1 cellular context compared by ENCODE assay signal in the genomic region with DNA sequence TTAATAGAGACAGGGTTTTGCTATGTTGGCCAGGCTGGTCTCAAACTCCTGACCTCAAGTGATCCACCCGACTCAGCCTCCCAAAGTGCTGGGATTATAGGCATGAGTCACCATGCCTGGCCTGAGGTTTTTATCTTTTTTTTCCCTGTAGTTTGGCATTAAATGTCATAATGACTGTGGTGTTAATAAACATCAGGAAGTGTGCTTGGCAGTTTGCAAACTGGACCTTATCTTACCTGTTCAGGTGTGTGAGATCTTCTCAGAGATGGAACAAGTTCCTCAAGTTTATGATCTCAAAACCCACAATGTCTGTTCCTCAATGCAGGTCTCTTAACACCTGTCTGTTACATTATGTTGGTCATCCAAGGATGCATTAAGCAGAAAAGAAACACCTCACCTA.
TF ChIP-seq lines count a peak whose summit lies in the region.

No MANE protein-coding gene starts in this region.

TF ChIP-seq in HCT116, 20 proteins besides CTCF, POLR2A, EP300 and RAD21 (continued from another document):
- TF ChIP-seq, protein P1, sequence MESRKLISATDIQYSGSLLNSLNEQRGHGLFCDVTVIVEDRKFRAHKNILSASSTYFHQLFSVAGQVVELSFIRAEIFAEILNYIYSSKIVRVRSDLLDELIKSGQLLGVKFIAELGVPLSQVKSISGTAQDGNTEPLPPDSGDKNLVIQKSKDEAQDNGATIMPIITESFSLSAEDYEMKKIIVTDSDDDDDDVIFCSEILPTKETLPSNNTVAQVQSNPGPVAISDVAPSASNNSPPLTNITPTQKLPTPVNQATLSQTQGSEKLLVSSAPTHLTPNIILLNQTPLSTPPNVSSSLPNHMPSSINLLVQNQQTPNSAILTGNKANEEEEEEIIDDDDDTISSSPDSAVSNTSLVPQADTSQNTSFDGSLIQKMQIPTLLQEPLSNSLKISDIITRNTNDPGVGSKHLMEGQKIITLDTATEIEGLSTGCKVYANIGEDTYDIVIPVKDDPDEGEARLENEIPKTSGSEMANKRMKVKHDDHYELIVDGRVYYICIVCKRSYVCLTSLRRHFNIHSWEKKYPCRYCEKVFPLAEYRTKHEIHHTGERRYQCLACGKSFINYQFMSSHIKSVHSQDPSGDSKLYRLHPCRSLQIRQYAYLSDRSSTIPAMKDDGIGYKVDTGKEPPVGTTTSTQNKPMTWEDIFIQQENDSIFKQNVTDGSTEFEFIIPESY (IDR thresholded peaks at IDR 0.05; ENCODE audit: extremely low read depth, insufficient replicate concordance, low read length) = no peak
- TF ChIP-seq, protein P2, sequence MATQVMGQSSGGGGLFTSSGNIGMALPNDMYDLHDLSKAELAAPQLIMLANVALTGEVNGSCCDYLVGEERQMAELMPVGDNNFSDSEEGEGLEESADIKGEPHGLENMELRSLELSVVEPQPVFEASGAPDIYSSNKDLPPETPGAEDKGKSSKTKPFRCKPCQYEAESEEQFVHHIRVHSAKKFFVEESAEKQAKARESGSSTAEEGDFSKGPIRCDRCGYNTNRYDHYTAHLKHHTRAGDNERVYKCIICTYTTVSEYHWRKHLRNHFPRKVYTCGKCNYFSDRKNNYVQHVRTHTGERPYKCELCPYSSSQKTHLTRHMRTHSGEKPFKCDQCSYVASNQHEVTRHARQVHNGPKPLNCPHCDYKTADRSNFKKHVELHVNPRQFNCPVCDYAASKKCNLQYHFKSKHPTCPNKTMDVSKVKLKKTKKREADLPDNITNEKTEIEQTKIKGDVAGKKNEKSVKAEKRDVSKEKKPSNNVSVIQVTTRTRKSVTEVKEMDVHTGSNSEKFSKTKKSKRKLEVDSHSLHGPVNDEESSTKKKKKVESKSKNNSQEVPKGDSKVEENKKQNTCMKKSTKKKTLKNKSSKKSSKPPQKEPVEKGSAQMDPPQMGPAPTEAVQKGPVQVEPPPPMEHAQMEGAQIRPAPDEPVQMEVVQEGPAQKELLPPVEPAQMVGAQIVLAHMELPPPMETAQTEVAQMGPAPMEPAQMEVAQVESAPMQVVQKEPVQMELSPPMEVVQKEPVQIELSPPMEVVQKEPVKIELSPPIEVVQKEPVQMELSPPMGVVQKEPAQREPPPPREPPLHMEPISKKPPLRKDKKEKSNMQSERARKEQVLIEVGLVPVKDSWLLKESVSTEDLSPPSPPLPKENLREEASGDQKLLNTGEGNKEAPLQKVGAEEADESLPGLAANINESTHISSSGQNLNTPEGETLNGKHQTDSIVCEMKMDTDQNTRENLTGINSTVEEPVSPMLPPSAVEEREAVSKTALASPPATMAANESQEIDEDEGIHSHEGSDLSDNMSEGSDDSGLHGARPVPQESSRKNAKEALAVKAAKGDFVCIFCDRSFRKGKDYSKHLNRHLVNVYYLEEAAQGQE (IDR thresholded peaks at IDR 0.05; ENCODE audit: low read depth) = no peak
- TF ChIP-seq CEBPB (IDR thresholded peaks at IDR 0.05; ENCODE audit: low read depth) (no peak), ELF1 (IDR thresholded peaks at IDR 0.05; ENCODE audit: borderline replicate concordance, low read depth) (no peak), EZH2phosphoT487 (IDR thresholded peaks at IDR 0.05; ENCODE audit: borderline replicate concordance) (no peak), ZNF274 (IDR thresholded peaks at IDR 0.05; ENCODE audit: low read depth, low read length) (no peak), TCF7L2 (IDR thresholded peaks at IDR 0.05; ENCODE audit: borderline replicate concordance, extremely low read depth, insufficient read depth, insufficient read length) (no peak), JUND (IDR thresholded peaks at IDR 0.05) (no peak)
- TF ChIP-seq, protein P3, sequence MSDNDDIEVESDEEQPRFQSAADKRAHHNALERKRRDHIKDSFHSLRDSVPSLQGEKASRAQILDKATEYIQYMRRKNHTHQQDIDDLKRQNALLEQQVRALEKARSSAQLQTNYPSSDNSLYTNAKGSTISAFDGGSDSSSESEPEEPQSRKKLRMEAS (IDR thresholded peaks at IDR 0.05) = no peak
